Comparison of ENCODE assay signal across 8 cellular contexts in genomic region chr7:2209146-2209960, GRCh38. TPM values are rescaled to one million over a fixed set of nuclear protein-coding genes. Genes with fewer than 3 reads are reported as not detected.
DNase-seq lines count a peak whose midpoint lies in the region; ATAC-seq lines count a peak whose summit lies in the region.

No MANE protein-coding gene starts in this region.

- no peaks in the 10 kb centered on the region for H3K4me1 ChIP-seq in GM23248 (ENCODE audit: insufficient read depth)

- WGBS in GM23248 (ENCODE audit: low coverage in 1 of 2, low lambda C conversion rate in 2 of 2, missing lambda C conversion rate in 2 of 2), 2 experiments = 42 to 47% methylated on average over 19 to 21 of the region's 21 CpGs

- H3K27me3 Mint-ChIP-seq in activated CD4-positive, alpha-beta T cell treated with anti-CD3 and anti-CD28 coated beads for 36 hours = no peaks in the 10 kb centered on the region
- no peaks in the 10 kb centered on the region for H3K27me3 Mint-ChIP-seq in memory B cell

- H2AFZ ChIP-seq in GM23248 = no peak overlapping the region

- POLR2A ChIA-PET in activated CD4-positive, alpha-beta T cell treated with anti-CD3 and anti-CD28 coated beads for 36 hours (lab: Charles Lee) = no interaction called here

- no peaks in the 10 kb centered on the region for H3K79me2 ChIP-seq in GM23248 (ENCODE audit: insufficient read depth)

- intact Hi-C loops in activated CD4-positive, alpha-beta T cell treated with anti-CD3 and anti-CD28 coated beads for 36 hours (cut with DNase I, micrococcal nuclease) = loop anchor here in 1 of 2 experiments (1.0 to 5.0 kb wide), 3 partner anchors 107 to 630 kb away; no protein-coding TSS in a partner anchor

- H3K9me2 ChIP-seq in GM23248 (ENCODE audit: insufficient read depth) = no peaks in the 10 kb centered on the region

- H3K36me3 ChIP-seq in GM23248 (ENCODE audit: low read depth) = no peaks in the 10 kb centered on the region

- peaks cover 4% of the 10 kb centered on the region for H3K4me1 Mint-ChIP-seq in activated CD4-positive, alpha-beta T cell treated with anti-CD3 and anti-CD28 coated beads for 36 hours
- H3K4me1 Mint-ChIP-seq in memory B cell = peaks cover 11% of the 10 kb centered on the region
- peaks cover 22% of the 10 kb centered on the region for H3K4me1 Mint-ChIP-seq in stimulated activated effector memory CD8-positive, alpha-beta T cell treated with anti-CD3 and anti-CD28 coated beads, Interleukin-12 subunit alpha, Interleukin-12 subunit beta, amount 100 ng/mL, for 72 hours

- in situ Hi-C loops in GM23248 (cut with MboI) = loop anchor here (10.0 kb wide), 1 partner anchor 555 kb away; no protein-coding TSS in a partner anchor

- no peaks in the 10 kb centered on the region for H3K27me3 ChIP-seq in GM23248 (replicated peaks; ENCODE audit: insufficient read depth)

- H3F3A ChIP-seq in GM23248 (ENCODE audit: insufficient read depth) = no peaks in the 10 kb centered on the region

- peak; percentile 70 for DNase-seq in ELR (ENCODE audit: low read depth)
- DNase-seq in GM23248 = peak; percentile 83
- peak; percentile 58 for DNase-seq in NCI-H1694 (lab: John Stamatoyannopoulos, UW)
- DNase-seq in activated CD4-positive, alpha-beta T cell treated with anti-CD3 and anti-CD28 coated beads for 36 hours = peak; percentile 72
- peak; percentile 24 for DNase-seq in effector CD4-positive, alpha-beta T cell
- peak; percentile 68 for DNase-seq in memory B cell (ENCODE audit: low spot score in 2 of 2)
- peak; percentile 25 to 65 for DNase-seq in stimulated activated effector memory CD8-positive, alpha-beta T cell treated with anti-CD3 and anti-CD28 coated beads, Interleukin-12 subunit alpha, Interleukin-12 subunit beta, amount 100 ng/mL, for 72 hours (ENCODE audit: low spot score in 2 of 2)

- no peaks in the 10 kb centered on the region for H3K9me3 Mint-ChIP-seq in activated CD4-positive, alpha-beta T cell treated with anti-CD3 and anti-CD28 coated beads for 36 hours (ENCODE audit: low read depth)
- H3K9me3 Mint-ChIP-seq in memory B cell = no peaks in the 10 kb centered on the region
- no peaks in the 10 kb centered on the region for H3K9me3 Mint-ChIP-seq in stimulated activated effector memory CD8-positive, alpha-beta T cell treated with anti-CD3 and anti-CD28 coated beads, Interleukin-12 subunit alpha, Interleukin-12 subunit beta, amount 100 ng/mL, for 72 hours

- 0 out of 2 replicates have a peak overlapping the region, but pooled peaks have one; percentile 29 for H3K9ac ChIP-seq in GM23248

- CTCF ChIA-PET in activated CD4-positive, alpha-beta T cell treated with anti-CD3 and anti-CD28 coated beads for 36 hours (lab: Charles Lee) = interaction anchor here (0.6 to 1.0 kb wide), 2 partner anchors 38 to 654 kb away, joined by 3 to 4 read pairs; no protein-coding TSS in a partner anchor

- no peak overlapping the region for H3K4me2 ChIP-seq in GM23248 (ENCODE audit: unreplicated experiment)

- H3K36me3 Mint-ChIP-seq in activated CD4-positive, alpha-beta T cell treated with anti-CD3 and anti-CD28 coated beads for 36 hours (ENCODE audit: low read depth) = peaks cover 16% of the 10 kb centered on the region
- H3K36me3 Mint-ChIP-seq in memory B cell = peaks cover 19% of the 10 kb centered on the region
- peaks cover 58% of the 10 kb centered on the region for H3K36me3 Mint-ChIP-seq in stimulated activated effector memory CD8-positive, alpha-beta T cell treated with anti-CD3 and anti-CD28 coated beads, Interleukin-12 subunit alpha, Interleukin-12 subunit beta, amount 100 ng/mL, for 72 hours

- no peaks in the 10 kb centered on the region for H4K20me1 ChIP-seq in GM23248 (ENCODE audit: insufficient read depth)

- no peak overlapping the region for H3K4me3 Mint-ChIP-seq in activated CD4-positive, alpha-beta T cell treated with anti-CD3 and anti-CD28 coated beads for 36 hours
- no peak overlapping the region for H3K4me3 Mint-ChIP-seq in memory B cell
- H3K4me3 Mint-ChIP-seq in stimulated activated effector memory CD8-positive, alpha-beta T cell treated with anti-CD3 and anti-CD28 coated beads, Interleukin-12 subunit alpha, Interleukin-12 subunit beta, amount 100 ng/mL, for 72 hours = no peak overlapping the region

- no peak for ATAC-seq in activated CD4-positive, alpha-beta T cell treated with anti-CD3 and anti-CD28 coated beads for 36 hours
- ATAC-seq in memory B cell (ENCODE audit: low read depth) (peak; percentile 80), HG03457 (IDR thresholded peaks at IDR 0.05; ENCODE audit: unreplicated experiment) (no peak)
- peak; percentile 55 for ATAC-seq in stimulated activated effector memory CD8-positive, alpha-beta T cell treated with anti-CD3 and anti-CD28 coated beads, Interleukin-12 subunit alpha, Interleukin-12 subunit beta, amount 100 ng/mL, for 72 hours

- no peaks in the 10 kb centered on the region for H3K9me3 ChIP-seq in GM23248 (ENCODE audit: low read depth)

- H3K27ac Mint-ChIP-seq in activated CD4-positive, alpha-beta T cell treated with anti-CD3 and anti-CD28 coated beads for 36 hours = no peak overlapping the region
- H3K27ac Mint-ChIP-seq in memory B cell = peak overlapping the region; percentile 81
- peak overlapping the region; percentile 57 for H3K27ac Mint-ChIP-seq in stimulated activated effector memory CD8-positive, alpha-beta T cell treated with anti-CD3 and anti-CD28 coated beads, Interleukin-12 subunit alpha, Interleukin-12 subunit beta, amount 100 ng/mL, for 72 hours

- H3K27ac ChIP-seq in GM23248 = no peak overlapping the region

- H3K4me3 ChIP-seq in GM23248 = no peak overlapping the region

RNA-seq across cellular contexts. Expression of gene MAD1L1, which starts 23.4 kb away (rescaled TPM):
- 57.0 and 69.8 TPM in 2 replicates for total RNA-seq in GM23248 (2014; rRNA removed; shearing (Covaris generic))
- polyA plus RNA-seq in GM23248 (2016; fragmentation: Nextera tagmentation; extraction: Ambion mirVana) = 38.2 and 46.5 TPM in 2 replicates
- 10 to 100 TPM; 50.2 to 61.7 TPM for total RNA-seq in activated CD4-positive, alpha-beta T cell treated with anti-CD3 and anti-CD28 coated beads for 36 hours

RNA-seq across cellular contexts. Expression of gene MRM2, which starts 32.7 kb away (rescaled TPM):
- total RNA-seq in GM23248 (2014; rRNA removed; shearing (Covaris generic)) = 20.8 and 21.5 TPM in 2 replicates
- 42.2 and 46.4 TPM in 2 replicates for polyA plus RNA-seq in GM23248 (2016; fragmentation: Nextera tagmentation; extraction: Ambion mirVana)
- 10 to 100 TPM; 28.7 to 32.1 TPM for total RNA-seq in activated CD4-positive, alpha-beta T cell treated with anti-CD3 and anti-CD28 coated beads for 36 hours

RNA-seq across cellular contexts. Expression of gene NUDT1, which starts 32.7 kb away (rescaled TPM):
- 15.7 and 61.0 TPM in 2 replicates for total RNA-seq in GM23248 (2014; rRNA removed; shearing (Covaris generic))
- 47.7 and 51.1 TPM in 2 replicates for polyA plus RNA-seq in GM23248 (2016; fragmentation: Nextera tagmentation; extraction: Ambion mirVana)
- 100 to 1,000 TPM in 1 of 2 experiments, 10 to 100 TPM in 1; 52.5 to 100 TPM for total RNA-seq in activated CD4-positive, alpha-beta T cell treated with anti-CD3 and anti-CD28 coated beads for 36 hours

Comparison
In these comparisons a context has a peak if more than half of its experiments do, and no peak if none do; other contexts are left out.
1. DNase-seq: peak in every context shown above with its lines; median percentile 83 in GM23248; 72 in activated CD4-positive, alpha-beta T cell treated with anti-CD3 and anti-CD28 coated beads for 36 hours; 70 in ELR; 68 in memory B cell; 58 in NCI-H1694; 45 in stimulated activated effector memory CD8-positive, alpha-beta T cell treated with anti-CD3 and anti-CD28 coated beads, Interleukin-12 subunit alpha, Interleukin-12 subunit beta, amount 100 ng/mL, for 72 hours; 24 in effector CD4-positive, alpha-beta T cell.
2. ATAC-seq: peak in memory B cell (single experiment) and stimulated activated effector memory CD8-positive, alpha-beta T cell treated with anti-CD3 and anti-CD28 coated beads, Interleukin-12 subunit alpha, Interleukin-12 subunit beta, amount 100 ng/mL, for 72 hours (single experiment); none in activated CD4-positive, alpha-beta T cell treated with anti-CD3 and anti-CD28 coated beads for 36 hours (single experiment) and HG03457 (single experiment).